ENCODE assay signal across 16 cellular contexts in genomic region chr22:28629420-28630184, GRCh38. TPM values are rescaled to one million over a fixed set of nuclear protein-coding genes. Genes with fewer than 3 reads are reported as not detected.
DNase-seq lines count a peak whose midpoint lies in the region; ATAC-seq and TF ChIP-seq lines count a peak whose summit lies in the region.
"Had no signal": no experiment of that assay in that cellular context is flagged by ENCODE, and none has a peak within 500 bp of the region (broad histone marks: within the 10 kb centered on the region; RNA-seq: fewer than 3 reads in every experiment).

No MANE protein-coding gene starts in this region.

- H3K4me1 ChIP-seq in HAP-1 (peaks cover 11% of the 10 kb centered on the region), osteoblast (ENCODE audit: insufficient read depth, low read length) (no peaks in the 10 kb centered on the region)
- H3K4me1 ChIP-seq: stomach had no signal

- TF ChIP-seq CTCF in NB4 (IDR thresholded peaks at IDR 0.05; ENCODE audit: low read depth, low read length) (no peak), choroid plexus epithelial cell (conservative IDR thresholded peaks at IDR 0.05; ENCODE audit: low read depth, low read length) (no peak), osteoblast (IDR thresholded peaks at IDR 0.05; ENCODE audit: extremely low read depth, low read depth, low read length) (no peak)

- H3K4me2 ChIP-seq in osteoblast (ENCODE audit: insufficient read depth, low read length), result no peak overlapping the region

- no peaks in the 10 kb centered on the region for H3K27me3 ChIP-seq in HAP-1 (ENCODE audit: low read depth)
- H3K27me3 ChIP-seq in osteoblast (ENCODE audit: insufficient read depth, low read length), result no peaks in the 10 kb centered on the region
- H3K27me3 ChIP-seq: stomach had no signal

- H3K9me3 ChIP-seq in HAP-1 (no peaks in the 10 kb centered on the region), osteoblast (ENCODE audit: low read depth, low read length) (no peaks in the 10 kb centered on the region)
- H3K9me3 ChIP-seq: stomach had no signal

- H3K4me3 Mint-ChIP-seq in naive thymus-derived CD8-positive, alpha-beta T cell, result no peak overlapping the region
- H3K4me3 Mint-ChIP-seq: activated naive CD8-positive, alpha-beta T cell; CD4-positive, CD25-positive, alpha-beta regulatory T cell had no signal

- in situ Hi-C loops in HAP-1 (cut with MboI; ENCODE audit: low sequenced_read_pairs), result no loop called here

- no peaks in the 10 kb centered on the region for H4K20me1 ChIP-seq in osteoblast (ENCODE audit: insufficient read depth, low read length)

- TF ChIP-seq POLR2A in NB4 (IDR thresholded peaks at IDR 0.05; ENCODE audit: extremely low read depth, insufficient read length), result no peak

- no peaks in the 10 kb centered on the region for H3K36me3 Mint-ChIP-seq in naive thymus-derived CD8-positive, alpha-beta T cell
- H3K36me3 Mint-ChIP-seq: activated naive CD8-positive, alpha-beta T cell; CD4-positive, CD25-positive, alpha-beta regulatory T cell had no signal

- H3K27ac Mint-ChIP-seq in naive thymus-derived CD8-positive, alpha-beta T cell, result no peak overlapping the region
- H3K27ac Mint-ChIP-seq: activated naive CD8-positive, alpha-beta T cell; CD4-positive, CD25-positive, alpha-beta regulatory T cell had no signal

- no peaks in the 10 kb centered on the region for H3K9me3 Mint-ChIP-seq in naive thymus-derived CD8-positive, alpha-beta T cell

- H3K4me3 ChIP-seq in HAP-1 (peak overlapping the region; percentile 17), NB4 (ENCODE audit: low read depth, low read length) (no peak overlapping the region), choroid plexus epithelial cell (ENCODE audit: low read depth, low read length) (no peak overlapping the region), osteoblast (ENCODE audit: insufficient read depth, low read length) (no peak overlapping the region)
- H3K4me3 ChIP-seq: stomach had no signal

- H3K36me3 ChIP-seq in HAP-1 (replicated peaks) (no peaks in the 10 kb centered on the region), osteoblast (ENCODE audit: insufficient read depth, low read length) (peaks cover 5% of the 10 kb centered on the region)
- H3K36me3 ChIP-seq: stomach had no signal

- H3K27me3 Mint-ChIP-seq in naive thymus-derived CD8-positive, alpha-beta T cell, result peaks cover 7 to 39% (median 28%) of the 10 kb centered on the region in 5 donors

- ATAC-seq in naive thymus-derived CD8-positive, alpha-beta T cell, result no peak
- no peak for ATAC-seq in left colon
- ATAC-seq: esophagus mucosa, Right ventricle myocardium inferior had no signal

- intact Hi-C loops in left colon (cut with DNase I, micrococcal nuclease), result no loop called here

- POLR2A ChIA-PET in naive thymus-derived CD8-positive, alpha-beta T cell (lab: Charles Lee), result no interaction called here

- H3K27ac ChIP-seq in osteoblast (ENCODE audit: low read depth, low read length), result no peak overlapping the region
- H3K27ac ChIP-seq: stomach had no signal

- H2AFZ ChIP-seq in osteoblast (ENCODE audit: low read length), result peak overlapping the region; percentile 38

- H3K79me2 ChIP-seq in osteoblast (ENCODE audit: insufficient read depth, low read length), result no peaks in the 10 kb centered on the region

- DNase-seq in HAP-1 (ENCODE audit: low spot score in 2 of 2), result peak; percentile 68 to 73
- peak; percentile 28 for DNase-seq in NB4 (ENCODE audit: low read depth)
- DNase-seq in choroid plexus epithelial cell (ENCODE audit: low read depth), result peak; percentile 13
- no peak for DNase-seq in osteoblast (ENCODE audit: insufficient read length, low spot score, missing footprints)
- no peak for DNase-seq in naive thymus-derived CD8-positive, alpha-beta T cell
- no peak for DNase-seq in left colon
- no peak for DNase-seq in stimulated activated CD4-positive, alpha-beta T cell treated with anti-CD3 and anti-CD28 coated beads, Interleukin-4, amount 100 ng/mL, for 24 hours
- no peak for DNase-seq in globus pallidus (ENCODE audit: low spot score)
- DNase-seq: activated CD4-positive, alpha-beta T cell treated with anti-CD3 and anti-CD28 coated beads for 48 hours; CD4-positive, CD25-positive, alpha-beta regulatory T cell; GF-D8; MM.1S; stomach had no signal

- H3K4me1 Mint-ChIP-seq in naive thymus-derived CD8-positive, alpha-beta T cell, result peaks cover 0 to 2% (median 0%) of the 10 kb centered on the region in 4 donors
- H3K4me1 Mint-ChIP-seq: CD4-positive, CD25-positive, alpha-beta regulatory T cell had no signal

RNA-seq across cellular contexts. Expression of gene TTC28, which starts 50.0 kb away (rescaled TPM):
- 40.4 and 48.1 TPM in 2 replicates for total RNA-seq in osteoblast
- 1 to 10 TPM; 2.6 to 6.4 TPM for total RNA-seq in naive thymus-derived CD8-positive, alpha-beta T cell
- polyA plus RNA-seq in naive thymus-derived CD8-positive, alpha-beta T cell, result 1 to 10 TPM in 1 of 3 donors, under 1 TPM in 2; 0.44 to 1.3 (median 0.81) TPM
- 10 to 100 TPM in 1 of 2 donors, 1 to 10 TPM in 1; 8.8 to 12.0 TPM for total RNA-seq in left colon

Comparison
In these comparisons a context has a peak if more than half of its experiments do, and no peak if none do; other contexts are left out.
1. DNase-seq: peak in HAP-1 (2 of 2), NB4 (single experiment) and choroid plexus epithelial cell (single experiment); none in osteoblast (single experiment), naive thymus-derived CD8-positive, alpha-beta T cell (0 of 10), left colon (0 of 2), stimulated activated CD4-positive, alpha-beta T cell treated with anti-CD3 and anti-CD28 coated beads, Interleukin-4, amount 100 ng/mL, for 24 hours (single experiment) and globus pallidus (single experiment).